8 cellular contexts compared by ENCODE assay signal in genomic region chr9:91197232-91198181, GRCh38.
A peak's percentile ranks its signal among the peaks of the same experiment; 100 is the strongest.
DNase-seq lines count a peak whose midpoint lies in the region; ATAC-seq and TF ChIP-seq lines count a peak whose summit lies in the region.

No MANE protein-coding gene starts in this region.

- no peak overlapping the region for H3K4me3 Mint-ChIP-seq in activated naive CD8-positive, alpha-beta T cell treated with anti-CD3 and anti-CD28 coated beads, Interleukin-2, amount 50 U/mL, for 24 hours
- no peak overlapping the region for H3K4me3 Mint-ChIP-seq in activated naive CD8-positive, alpha-beta T cell treated with anti-CD3 and anti-CD28 coated beads for 36 hours
- H3K4me3 Mint-ChIP-seq in CD4-positive, alpha-beta T cell: no peak overlapping the region

- intact Hi-C loops in CD4-positive, alpha-beta T cell (cut with DNase I, micrococcal nuclease): loop anchor here (10.0 kb wide), 2 partner anchors 63 to 167 kb away; partner anchors contain the start of gene AUH (in 1 of the 2)

- H3K9me3 ChIP-seq in CD4-positive, alpha-beta T cell (ENCODE audit: control insufficient read depth, low read length): no peaks in the 10 kb centered on the region

- TF ChIP-seq CTCF in CD4-positive, alpha-beta T cell (IDR thresholded peaks at IDR 0.05): no peak

- H3K36me3 Mint-ChIP-seq in activated naive CD8-positive, alpha-beta T cell treated with anti-CD3 and anti-CD28 coated beads, Interleukin-2, amount 50 U/mL, for 24 hours (ENCODE audit: low read depth): peaks cover 24% of the 10 kb centered on the region
- peaks cover 25% of the 10 kb centered on the region for H3K36me3 Mint-ChIP-seq in activated naive CD8-positive, alpha-beta T cell treated with anti-CD3 and anti-CD28 coated beads for 36 hours
- no peaks in the 10 kb centered on the region for H3K36me3 Mint-ChIP-seq in CD4-positive, alpha-beta T cell (ENCODE audit: low read depth)

- peaks cover 34% of the 10 kb centered on the region for H3K9me3 Mint-ChIP-seq in activated naive CD8-positive, alpha-beta T cell treated with anti-CD3 and anti-CD28 coated beads, Interleukin-2, amount 50 U/mL, for 24 hours
- H3K9me3 Mint-ChIP-seq in activated naive CD8-positive, alpha-beta T cell treated with anti-CD3 and anti-CD28 coated beads for 36 hours: peaks cover 24% of the 10 kb centered on the region
- peaks cover 10% of the 10 kb centered on the region for H3K9me3 Mint-ChIP-seq in CD4-positive, alpha-beta T cell

- POLR2A ChIA-PET in CD4-positive, alpha-beta T cell (lab: Charles Lee): no interaction called here

- peaks cover 86% of the 10 kb centered on the region for H3K4me1 Mint-ChIP-seq in activated naive CD8-positive, alpha-beta T cell treated with anti-CD3 and anti-CD28 coated beads, Interleukin-2, amount 50 U/mL, for 24 hours
- H3K4me1 Mint-ChIP-seq in activated naive CD8-positive, alpha-beta T cell treated with anti-CD3 and anti-CD28 coated beads for 36 hours: peaks cover 42% of the 10 kb centered on the region
- peaks cover 24% of the 10 kb centered on the region for H3K4me1 Mint-ChIP-seq in CD4-positive, alpha-beta T cell (ENCODE audit: low read depth)

- H3K27ac Mint-ChIP-seq in activated naive CD8-positive, alpha-beta T cell treated with anti-CD3 and anti-CD28 coated beads, Interleukin-2, amount 50 U/mL, for 24 hours: peak overlapping the region; percentile 39
- no peak overlapping the region for H3K27ac Mint-ChIP-seq in activated naive CD8-positive, alpha-beta T cell treated with anti-CD3 and anti-CD28 coated beads for 36 hours
- H3K27ac Mint-ChIP-seq in CD4-positive, alpha-beta T cell: no peak overlapping the region

- no peak for ATAC-seq in activated naive CD8-positive, alpha-beta T cell treated with anti-CD3 and anti-CD28 coated beads, Interleukin-2, amount 50 U/mL, for 24 hours
- no peak for ATAC-seq in CD4-positive, alpha-beta T cell (ENCODE audit: poor library complexity)
- no peak for ATAC-seq in HG03457 (IDR thresholded peaks at IDR 0.05; ENCODE audit: unreplicated experiment)

- peaks cover 5% of the 10 kb centered on the region for H3K27me3 Mint-ChIP-seq in activated naive CD8-positive, alpha-beta T cell treated with anti-CD3 and anti-CD28 coated beads, Interleukin-2, amount 50 U/mL, for 24 hours
- no peaks in the 10 kb centered on the region for H3K27me3 Mint-ChIP-seq in activated naive CD8-positive, alpha-beta T cell treated with anti-CD3 and anti-CD28 coated beads for 36 hours
- H3K27me3 Mint-ChIP-seq in CD4-positive, alpha-beta T cell: no peaks in the 10 kb centered on the region

- CTCF ChIA-PET in CD4-positive, alpha-beta T cell (lab: Charles Lee): no interaction called here

- no peak overlapping the region for H3K27ac ChIP-seq in CD4-positive, alpha-beta T cell (ENCODE audit: low read depth, low read length)

- DNase-seq in activated naive CD8-positive, alpha-beta T cell treated with anti-CD3 and anti-CD28 coated beads, Interleukin-2, amount 50 U/mL, for 24 hours: no peak
- DNase-seq in activated naive CD8-positive, alpha-beta T cell treated with anti-CD3 and anti-CD28 coated beads for 36 hours: no peak
- peak; percentile 35 for DNase-seq in amniotic stem cell (lab: John Stamatoyannopoulos, UW)
- peak; percentile 81 for DNase-seq in islet precursor cell
- peak; percentile 97 for DNase-seq in stromal cell of bone marrow (ENCODE audit: low read depth)
- DNase-seq in CD4-positive, alpha-beta T cell: no peak
- no peak for DNase-seq in activated CD8-positive, alpha-beta memory T cell treated with anti-CD3 and anti-CD28 coated beads, Interleukin-2, amount 50 U/mL, for 4 hours

- no peaks in the 10 kb centered on the region for H3K27me3 ChIP-seq in CD4-positive, alpha-beta T cell (ENCODE audit: control insufficient read depth, insufficient read depth, low read length)

Comparison
In these comparisons a context has a peak if more than half of its experiments do, and no peak if none do; other contexts are left out.
1. DNase-seq: peak in amniotic stem cell (single experiment), islet precursor cell (single experiment) and stromal cell of bone marrow (single experiment); none in activated naive CD8-positive, alpha-beta T cell treated with anti-CD3 and anti-CD28 coated beads, Interleukin-2, amount 50 U/mL, for 24 hours (single experiment), activated naive CD8-positive, alpha-beta T cell treated with anti-CD3 and anti-CD28 coated beads for 36 hours (single experiment), CD4-positive, alpha-beta T cell (0 of 10) and activated CD8-positive, alpha-beta memory T cell treated with anti-CD3 and anti-CD28 coated beads, Interleukin-2, amount 50 U/mL, for 4 hours (single experiment).